15 cellular contexts compared by ENCODE assay signal in genomic region chr2:55995206-55995605, GRCh38.
"Had no signal": no experiment of that assay in that cellular context is flagged by ENCODE, and none has a peak within 500 bp of the region (broad histone marks: within the 10 kb centered on the region; RNA-seq: fewer than 3 reads in every experiment).

No MANE protein-coding gene starts in this region.

- H3K4me3 ChIP-seq: esophagus muscularis mucosa, thyroid gland had no signal

- H3K9me3 ChIP-seq: esophagus muscularis mucosa, neutrophil, thyroid gland had no signal

- DNase-seq: activated CD4-positive, alpha-beta T cell treated with anti-CD3 and anti-CD28 coated beads for 48 hours; activated CD8-positive, alpha-beta T cell treated with anti-CD3 and anti-CD28 coated beads for 36 hours; activated effector memory CD4-positive, alpha-beta T cell treated with Interleukin-2 at 50 U/mL for 16 hours; activated T-cell treated with anti-CD3 and anti-CD28 coated beads, Interleukin-2, amount 50 U/mL, for 4 hours; foreskin fibroblast; hippocampal formation; kidney glomerular epithelial cell; mesendoderm; natural killer cell; retina; thyroid gland had no signal

- H3K27ac ChIP-seq: esophagus muscularis mucosa, neutrophil, thyroid gland had no signal

- FAIRE-seq: endometrium had no signal

- ATAC-seq: activated CD8-positive, alpha-beta T cell treated with anti-CD3 and anti-CD28 coated beads for 36 hours; activated T-cell treated with anti-CD3 and anti-CD28 coated beads, Interleukin-2, amount 50 U/mL, for 4 hours; natural killer cell; stimulated activated effector memory CD8-positive, alpha-beta T cell treated with anti-CD3 and anti-CD28 coated beads, Interleukin-12 subunit alpha, Interleukin-12 subunit beta, amount 100 ng/mL, for 72 hours had no signal
